Comparison of ENCODE assay signal across 2 cellular contexts in genomic region chr5:81842795-81843377, GRCh38.
A peak's percentile ranks its signal among the peaks of the same experiment; 100 is the strongest.
TF ChIP-seq lines count a peak whose summit lies in the region.

No MANE protein-coding gene starts in this region.

TF ChIP-seq in SK-N-SH treated with all-trans-retinoic acid at 6 μM for 48 hours, 23 proteins besides CTCF, POLR2A, EP300 and RAD21 (continued from another document):
- TF ChIP-seq, protein P1, sequence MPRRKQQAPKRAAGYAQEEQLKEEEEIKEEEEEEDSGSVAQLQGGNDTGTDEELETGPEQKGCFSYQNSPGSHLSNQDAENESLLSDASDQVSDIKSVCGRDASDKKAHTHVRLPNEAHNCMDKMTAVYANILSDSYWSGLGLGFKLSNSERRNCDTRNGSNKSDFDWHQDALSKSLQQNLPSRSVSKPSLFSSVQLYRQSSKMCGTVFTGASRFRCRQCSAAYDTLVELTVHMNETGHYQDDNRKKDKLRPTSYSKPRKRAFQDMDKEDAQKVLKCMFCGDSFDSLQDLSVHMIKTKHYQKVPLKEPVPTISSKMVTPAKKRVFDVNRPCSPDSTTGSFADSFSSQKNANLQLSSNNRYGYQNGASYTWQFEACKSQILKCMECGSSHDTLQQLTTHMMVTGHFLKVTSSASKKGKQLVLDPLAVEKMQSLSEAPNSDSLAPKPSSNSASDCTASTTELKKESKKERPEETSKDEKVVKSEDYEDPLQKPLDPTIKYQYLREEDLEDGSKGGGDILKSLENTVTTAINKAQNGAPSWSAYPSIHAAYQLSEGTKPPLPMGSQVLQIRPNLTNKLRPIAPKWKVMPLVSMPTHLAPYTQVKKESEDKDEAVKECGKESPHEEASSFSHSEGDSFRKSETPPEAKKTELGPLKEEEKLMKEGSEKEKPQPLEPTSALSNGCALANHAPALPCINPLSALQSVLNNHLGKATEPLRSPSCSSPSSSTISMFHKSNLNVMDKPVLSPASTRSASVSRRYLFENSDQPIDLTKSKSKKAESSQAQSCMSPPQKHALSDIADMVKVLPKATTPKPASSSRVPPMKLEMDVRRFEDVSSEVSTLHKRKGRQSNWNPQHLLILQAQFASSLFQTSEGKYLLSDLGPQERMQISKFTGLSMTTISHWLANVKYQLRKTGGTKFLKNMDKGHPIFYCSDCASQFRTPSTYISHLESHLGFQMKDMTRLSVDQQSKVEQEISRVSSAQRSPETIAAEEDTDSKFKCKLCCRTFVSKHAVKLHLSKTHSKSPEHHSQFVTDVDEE (CRISPR knock-in tag; IDR thresholded peaks at IDR 0.05) = peak; percentile 31; the same call in 1 of the 2 replicates
- TF ChIP-seq ESRRG (CRISPR knock-in tag; IDR thresholded peaks at IDR 0.05) = no peak
- no peak for TF ChIP-seq ARNTL (CRISPR knock-in tag; IDR thresholded peaks at IDR 0.05; ENCODE audit: borderline replicate concordance, low read depth)
TF ChIP-seq in SK-N-SH treated with all-trans-retinoic acid at 6 μM for 48 hours: peak in this region for 1.

TF ChIP-seq in HepG2, 621 proteins besides CTCF, POLR2A, EP300 and RAD21 (continued from another document):
- TF ChIP-seq, protein P2, sequence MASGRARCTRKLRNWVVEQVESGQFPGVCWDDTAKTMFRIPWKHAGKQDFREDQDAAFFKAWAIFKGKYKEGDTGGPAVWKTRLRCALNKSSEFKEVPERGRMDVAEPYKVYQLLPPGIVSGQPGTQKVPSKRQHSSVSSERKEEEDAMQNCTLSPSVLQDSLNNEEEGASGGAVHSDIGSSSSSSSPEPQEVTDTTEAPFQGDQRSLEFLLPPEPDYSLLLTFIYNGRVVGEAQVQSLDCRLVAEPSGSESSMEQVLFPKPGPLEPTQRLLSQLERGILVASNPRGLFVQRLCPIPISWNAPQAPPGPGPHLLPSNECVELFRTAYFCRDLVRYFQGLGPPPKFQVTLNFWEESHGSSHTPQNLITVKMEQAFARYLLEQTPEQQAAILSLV (CRISPR knock-in tag; IDR thresholded peaks at IDR 0.05; ENCODE audit: borderline replicate concordance) = no peak
- TF ChIP-seq REXO4 (CRISPR knock-in tag; IDR thresholded peaks at IDR 0.05; ENCODE audit: borderline replicate concordance) = no peak
- no peak for TF ChIP-seq NFIC (IDR thresholded peaks at IDR 0.05; ENCODE audit: low read length)
- no peak for TF ChIP-seq THAP8 (CRISPR knock-in tag; IDR thresholded peaks at IDR 0.05; ENCODE audit: borderline replicate concordance)
